ENCODE assay signal across 25 cellular contexts in genomic region chr6:166932116-166932515, GRCh38. TPM values are rescaled to one million over a fixed set of nuclear protein-coding genes. Genes with fewer than 3 reads are reported as not detected.
A peak's percentile ranks its signal among the peaks of the same experiment; 100 is the strongest.
DNase-seq lines count a peak whose midpoint lies in the region; ATAC-seq and TF ChIP-seq lines count a peak whose summit lies in the region.
"Had no signal": no experiment of that assay in that cellular context is flagged by ENCODE, and none has a peak within 500 bp of the region (broad histone marks: within the 10 kb centered on the region; RNA-seq: fewer than 3 reads in every experiment).

No MANE protein-coding gene starts in this region.

- peak overlapping the region; percentile 33 for H3K27ac Mint-ChIP-seq in T-helper 2 cell treated with Interferon-gamma antibody and Interleukin-4, amounts not matched to agents 5 μg/mL and 100 μg/mL, for 36 hours
- peak overlapping the region in 5 of 8 donors; percentile 21 to 81 (median 70) for H3K27ac Mint-ChIP-seq in CD8-positive, alpha-beta memory T cell
- H3K27ac Mint-ChIP-seq in central memory CD8-positive, alpha-beta T cell (ENCODE audit: low read depth), result peak overlapping the region; percentile 78
- no peak overlapping the region for H3K27ac Mint-ChIP-seq in osteocyte (ENCODE audit: unreplicated experiment)
- H3K27ac Mint-ChIP-seq: activated CD4-positive, alpha-beta memory T cell treated with anti-CD3 and anti-CD28 coated beads, Interleukin-2, amount 10 ng/mL, durations not matched to agents 7 days and 5 days; activated T-cell treated with anti-CD3 and anti-CD28 coated beads, Interleukin-2, amount 50 U/mL, for 72 hours; HFFc6 had no signal

- H3K9me3 ChIP-seq in CD8-positive, alpha-beta memory T cell (ENCODE audit: low read length), result no peaks in the 10 kb centered on the region
- H3K9me3 ChIP-seq in ovary (no peaks in the 10 kb centered on the region), right lobe of liver (no peaks in the 10 kb centered on the region)
- H3K9me3 ChIP-seq: adrenal gland, colonic mucosa, esophagus muscularis mucosa, right atrium auricular region, transverse colon had no signal

- no peak overlapping the region for H3K4me3 Mint-ChIP-seq in T-helper 2 cell treated with Interferon-gamma antibody and Interleukin-4, amounts not matched to agents 5 μg/mL and 100 μg/mL, for 36 hours
- no peak overlapping the region for H3K4me3 Mint-ChIP-seq in CD8-positive, alpha-beta memory T cell
- no peak overlapping the region for H3K4me3 Mint-ChIP-seq in central memory CD8-positive, alpha-beta T cell
- H3K4me3 Mint-ChIP-seq in osteocyte (ENCODE audit: unreplicated experiment), result no peak overlapping the region
- H3K4me3 Mint-ChIP-seq: activated CD4-positive, alpha-beta memory T cell treated with anti-CD3 and anti-CD28 coated beads, Interleukin-2, amount 10 ng/mL, durations not matched to agents 7 days and 5 days; activated T-cell treated with anti-CD3 and anti-CD28 coated beads, Interleukin-2, amount 50 U/mL, for 72 hours; HFFc6 had no signal

- H3K27ac ChIP-seq in CD8-positive, alpha-beta memory T cell (ENCODE audit: low read depth, low read length), result no peak overlapping the region
- H3K27ac ChIP-seq in ovary (no peak overlapping the region), right lobe of liver (no peak overlapping the region)
- H3K27ac ChIP-seq: adrenal gland, brain microvascular endothelial cell, colonic mucosa, esophagus muscularis mucosa, right atrium auricular region, transverse colon had no signal

- no peak overlapping the region for H3K4me3 ChIP-seq in CD8-positive, alpha-beta memory T cell (ENCODE audit: low read length)
- H3K4me3 ChIP-seq in ovary (no peak overlapping the region), right lobe of liver (no peak overlapping the region)
- H3K4me3 ChIP-seq: adrenal gland, colonic mucosa, esophagus muscularis mucosa, right atrium auricular region, transverse colon had no signal

- H3K4me1 ChIP-seq in CD8-positive, alpha-beta memory T cell (ENCODE audit: insufficient read depth, low read length), result peaks cover 13% of the 10 kb centered on the region
- H3K4me1 ChIP-seq in ovary (ENCODE audit: insufficient read depth) (no peaks in the 10 kb centered on the region), right lobe of liver (no peaks in the 10 kb centered on the region)
- H3K4me1 ChIP-seq: adrenal gland, colonic mucosa, right atrium auricular region, transverse colon had no signal

- no peak for TF ChIP-seq CTCF in osteocyte (IDR thresholded peaks at IDR 0.05)
- TF ChIP-seq CTCF in ovary (IDR thresholded peaks at IDR 0.05), result no peak
- TF ChIP-seq CTCF in right lobe of liver (IDR thresholded peaks at IDR 0.05), result no peak

- POLR2A ChIA-PET in CD8-positive, alpha-beta memory T cell (lab: Charles Lee), result no interaction called here

- TF ChIP-seq EP300 in ovary (IDR thresholded peaks at IDR 0.05), result no peak

- no peak for DNase-seq in T-helper 2 cell treated with Interferon-gamma antibody and Interleukin-4, amounts not matched to agents 5 μg/mL and 100 μg/mL, for 36 hours (ENCODE audit: low spot score)
- DNase-seq in T-helper 2 cell (no peak), osteocyte (ENCODE audit: extremely low spot score, unreplicated experiment) (peak; percentile 78), ovary (no peak), right lobe of liver (no peak), NCI-H1694 (lab: John Stamatoyannopoulos, UW) (no peak)
- DNase-seq in CD8-positive, alpha-beta memory T cell, result no peak
- no peak for DNase-seq in central memory CD8-positive, alpha-beta T cell (ENCODE audit: low spot score in 2 of 2)
- DNase-seq: activated CD4-positive, alpha-beta memory T cell treated with anti-CD3 and anti-CD28 coated beads, Interleukin-2, amount 10 ng/mL, durations not matched to agents 7 days and 5 days; activated T-cell treated with anti-CD3 and anti-CD28 coated beads, Interleukin-2, amount 50 U/mL, for 72 hours; adrenal gland; brain microvascular endothelial cell; colonic mucosa; foreskin melanocyte; GDM1; HFFc6; IMR-90; left cardiac atrium; NCI-H1105; NCI-H2029; NCI-H2227 treated with DMSO at 0.1 percent for 48 hours; NCI-H774; transverse colon had no signal

- H3K36me3 Mint-ChIP-seq in T-helper 2 cell treated with Interferon-gamma antibody and Interleukin-4, amounts not matched to agents 5 μg/mL and 100 μg/mL, for 36 hours (ENCODE audit: low read depth), result peaks cover 63% of the 10 kb centered on the region
- peaks cover 6 to 90% (median 20%) of the 10 kb centered on the region in 3 donors for H3K36me3 Mint-ChIP-seq in CD8-positive, alpha-beta memory T cell
- peaks cover 33% of the 10 kb centered on the region for H3K36me3 Mint-ChIP-seq in central memory CD8-positive, alpha-beta T cell (ENCODE audit: insufficient read depth)
- no peaks in the 10 kb centered on the region for H3K36me3 Mint-ChIP-seq in osteocyte (ENCODE audit: unreplicated experiment)

- H3K4me1 Mint-ChIP-seq in T-helper 2 cell treated with Interferon-gamma antibody and Interleukin-4, amounts not matched to agents 5 μg/mL and 100 μg/mL, for 36 hours (ENCODE audit: low read depth), result peaks cover 10% of the 10 kb centered on the region
- peaks cover 13 to 30% (median 26%) of the 10 kb centered on the region in 3 donors for H3K4me1 Mint-ChIP-seq in CD8-positive, alpha-beta memory T cell
- H3K4me1 Mint-ChIP-seq in central memory CD8-positive, alpha-beta T cell, result peaks cover 20% of the 10 kb centered on the region
- no peaks in the 10 kb centered on the region for H3K4me1 Mint-ChIP-seq in osteocyte (ENCODE audit: unreplicated experiment)

- ATAC-seq in central memory CD8-positive, alpha-beta T cell (replicated peaks; ENCODE audit: extremely low read depth, poor library complexity, severe bottlenecking), result no peak
- no peak for ATAC-seq in right lobe of liver
- ATAC-seq: activated T-cell treated with anti-CD3 and anti-CD28 coated beads, Interleukin-2, amount 50 U/mL, for 72 hours; left cardiac atrium had no signal

- intact Hi-C loops in ovary (cut with DNase I) (no loop called here), right lobe of liver (cut with DNase I) (no loop called here)

- no peaks in the 10 kb centered on the region for H3K27me3 Mint-ChIP-seq in T-helper 2 cell treated with Interferon-gamma antibody and Interleukin-4, amounts not matched to agents 5 μg/mL and 100 μg/mL, for 36 hours (ENCODE audit: low read depth)
- H3K27me3 Mint-ChIP-seq in CD8-positive, alpha-beta memory T cell, result no peaks in the 10 kb centered on the region
- H3K27me3 Mint-ChIP-seq in central memory CD8-positive, alpha-beta T cell, result no peaks in the 10 kb centered on the region
- no peaks in the 10 kb centered on the region for H3K27me3 Mint-ChIP-seq in osteocyte (ENCODE audit: unreplicated experiment)
- H3K27me3 Mint-ChIP-seq: activated CD4-positive, alpha-beta memory T cell treated with anti-CD3 and anti-CD28 coated beads, Interleukin-2, amount 10 ng/mL, durations not matched to agents 7 days and 5 days had no signal

- no peaks in the 10 kb centered on the region for H3K27me3 ChIP-seq in CD8-positive, alpha-beta memory T cell (ENCODE audit: insufficient read depth, low read length, poor library complexity, severe bottlenecking)
- H3K27me3 ChIP-seq in ovary (no peaks in the 10 kb centered on the region), right lobe of liver (no peaks in the 10 kb centered on the region)
- H3K27me3 ChIP-seq: adrenal gland, brain microvascular endothelial cell, colonic mucosa, esophagus muscularis mucosa, right atrium auricular region, transverse colon had no signal

- peaks cover 42% of the 10 kb centered on the region for H3K36me3 ChIP-seq in CD8-positive, alpha-beta memory T cell (ENCODE audit: insufficient read depth, low read length)
- H3K36me3 ChIP-seq in ovary (no peaks in the 10 kb centered on the region), right lobe of liver (no peaks in the 10 kb centered on the region)
- H3K36me3 ChIP-seq: brain microvascular endothelial cell had no signal

- 88 to 91% (median 89%) methylated on average over 6 of the region's 6 CpGs for WGBS in ovary, 3 donors
- WGBS in right lobe of liver (ENCODE audit: insufficient coverage, low coverage, low lambda C conversion rate, missing lambda C conversion rate), result 63% methylated on average over 2 of the region's 6 CpGs

- H3K9me3 Mint-ChIP-seq in T-helper 2 cell treated with Interferon-gamma antibody and Interleukin-4, amounts not matched to agents 5 μg/mL and 100 μg/mL, for 36 hours, result no peaks in the 10 kb centered on the region
- H3K9me3 Mint-ChIP-seq in CD8-positive, alpha-beta memory T cell, result no peaks in the 10 kb centered on the region
- no peaks in the 10 kb centered on the region for H3K9me3 Mint-ChIP-seq in central memory CD8-positive, alpha-beta T cell
- H3K9me3 Mint-ChIP-seq in osteocyte (ENCODE audit: unreplicated experiment), result no peaks in the 10 kb centered on the region
- H3K9me3 Mint-ChIP-seq: activated CD4-positive, alpha-beta memory T cell treated with anti-CD3 and anti-CD28 coated beads, Interleukin-2, amount 10 ng/mL, durations not matched to agents 7 days and 5 days; activated T-cell treated with anti-CD3 and anti-CD28 coated beads, Interleukin-2, amount 50 U/mL, for 72 hours had no signal

- CTCF ChIA-PET in CD8-positive, alpha-beta memory T cell (lab: Charles Lee), result interaction anchor here (0.6 to 1.5 kb wide), 4 partner anchors 17 to 157 kb away, joined by 3 to 5 read pairs (median 4); no protein-coding TSS in a partner anchor

- TF ChIP-seq POLR2A in ovary (IDR thresholded peaks at IDR 0.05), result no peak
- no peak for TF ChIP-seq POLR2A in right lobe of liver (IDR thresholded peaks at IDR 0.05)

RNA-seq across cellular contexts. Expression of gene RNASET2, which starts 24.2 kb away (rescaled TPM):
- total RNA-seq in CD8-positive, alpha-beta memory T cell, result 10 to 100 TPM; 22.3 to 27.6 TPM
- polyA plus RNA-seq in CD8-positive, alpha-beta memory T cell, result 232 TPM
- total RNA-seq in osteocyte, result 20.3 and 22.3 TPM in 2 replicates
- total RNA-seq in ovary, result 100 to 1,000 TPM in 1 of 7 donors, 10 to 100 TPM in 6; 34.8 to 211 (median 56.0) TPM
- polyA plus RNA-seq in ovary, result 10 to 100 TPM; 42.2 to 79.7 TPM
- total RNA-seq in right lobe of liver, result 10 to 100 TPM; 21.7 to 48.4 (median 30.8) TPM
